ENCODE assay signal across 27 cellular contexts in genomic region chr17:65856865-65857264, GRCh38.
A peak's percentile ranks its signal among the peaks of the same experiment; 100 is the strongest.
DNase-seq lines count a peak whose midpoint lies in the region; ATAC-seq and TF ChIP-seq lines count a peak whose summit lies in the region.
"Had no signal": no experiment of that assay in that cellular context is flagged by ENCODE, and none has a peak within 500 bp of the region (broad histone marks: within the 10 kb centered on the region; RNA-seq: fewer than 3 reads in every experiment).

No MANE protein-coding gene starts in this region.

- in situ Hi-C loops in GM23248 (cut with MboI): no loop called here

- H3K27me3 ChIP-seq in GM23248 (replicated peaks; ENCODE audit: insufficient read depth): no peaks in the 10 kb centered on the region
- no peaks in the 10 kb centered on the region for H3K27me3 ChIP-seq in stomach
- H3K27me3 ChIP-seq: pancreas, right atrium auricular region had no signal

- ATAC-seq in SK-N-SH treated with all-trans-retinoic acid at 6 μM for 48 hours (peak; percentile 69), HG02852 (IDR thresholded peaks at IDR 0.05; ENCODE audit: unreplicated experiment) (no peak)
- ATAC-seq: GM12878; pancreas; stimulated activated memory B cell treated with anti-CD40 and anti-IgM and Interleukin-4, amounts not matched to agents 10 μg/mL and 1 μg/mL and 100 μg/mL, for 72 hours had no signal

- H3F3A ChIP-seq in GM23248 (ENCODE audit: insufficient read depth): no peaks in the 10 kb centered on the region

- H3K9me3 ChIP-seq in GM23248 (ENCODE audit: low read depth) (no peaks in the 10 kb centered on the region), stomach (no peaks in the 10 kb centered on the region)
- H3K9me3 ChIP-seq: HAP-1, pancreas, right atrium auricular region, thoracic aorta had no signal

- H2AFZ ChIP-seq in GM23248: no peak overlapping the region

- intact Hi-C loops in stomach (cut with DNase I; ENCODE audit: low total_unique reads): no loop called here

- H3K9ac ChIP-seq in GM23248: no peak overlapping the region

- TF ChIP-seq POLR2A in stomach (IDR thresholded peaks at IDR 0.05): no peak

- H3K4me3 ChIP-seq in GM23248 (no peak overlapping the region), fibroblast of pulmonary artery (replicated peaks; ENCODE audit: low read depth, low read length) (no peak overlapping the region), stomach (no peak overlapping the region)
- H3K4me3 ChIP-seq: GM12878, HAP-1, pancreas, right atrium auricular region, thoracic aorta had no signal

- H3K36me3 ChIP-seq in GM23248 (ENCODE audit: low read depth) (no peaks in the 10 kb centered on the region), stomach (no peaks in the 10 kb centered on the region)
- H3K36me3 ChIP-seq: HAP-1, pancreas, right atrium auricular region, thoracic aorta had no signal

- no peaks in the 10 kb centered on the region for H3K9me2 ChIP-seq in GM23248 (ENCODE audit: insufficient read depth)

- no peak for TF ChIP-seq EP300 in stomach (IDR thresholded peaks at IDR 0.05)

- no peak for TF ChIP-seq CTCF in fibroblast of pulmonary artery (IDR thresholded peaks at IDR 0.05; ENCODE audit: low read length, missing control alignments)
- no peak for TF ChIP-seq CTCF in stomach (IDR thresholded peaks at IDR 0.05)

- H3K27ac ChIP-seq in GM23248 (no peak overlapping the region), stomach (no peak overlapping the region)
- H3K27ac ChIP-seq: pancreas, right atrium auricular region, thoracic aorta had no signal

- H3K4me1 ChIP-seq in GM23248 (ENCODE audit: insufficient read depth) (peaks cover 8% of the 10 kb centered on the region; the same call in 1 of the 2 replicates), stomach (no peaks in the 10 kb centered on the region)
- H3K4me1 ChIP-seq: HAP-1, pancreas, right atrium auricular region had no signal

- no peaks in the 10 kb centered on the region for H4K20me1 ChIP-seq in GM23248 (ENCODE audit: insufficient read depth)

- H3K79me2 ChIP-seq in GM23248 (ENCODE audit: insufficient read depth): no peaks in the 10 kb centered on the region

- H3K4me2 ChIP-seq in GM23248 (ENCODE audit: unreplicated experiment): no peak overlapping the region

- DNase-seq in GM23248 (peak; percentile 53), fibroblast of pulmonary artery (ENCODE audit: low read depth) (peak; percentile 17), GF-D8 (lab: John Stamatoyannopoulos, UW) (no peak), stomach (no peak), NCI-H1092 treated with DMSO at 0.1 percent for 48 hours (lab: John Stamatoyannopoulos, UW) (no peak)
- DNase-seq: activated CD4-positive, alpha-beta T cell treated with anti-CD3 and anti-CD28 coated beads, Interleukin-2, amount 50 U/mL, for 48 hours; activated effector memory CD4-positive, alpha-beta T cell treated with Interleukin-2 at 50 U/mL for 16 hours; activated naive CD8-positive, alpha-beta T cell treated with anti-CD3 and anti-CD28 coated beads, Interleukin-2, amount 10 ng/mL, durations not matched to agents 7 days and 5 days; AML-193; effector CD8-positive, alpha-beta T cell; erythroblast; islet precursor cell; NCI-H1105 treated with DMSO at 0.1 percent for 48 hours; NCI-H2081 treated with DMSO at 0.1 percent for 48 hours; NCI-H446; nephron progenitor cell; OCI-M1; pancreas; SHP77 treated with DMSO at 0.1 percent for 48 hours; stimulated activated CD4-positive, alpha-beta T cell treated with anti-CD3 and anti-CD28 coated beads, Interleukin-4, amount 100 ng/mL, for 1 hour had no signal

- 55 to 65% methylated on average over 2 of the region's 2 CpGs for WGBS in GM23248 (ENCODE audit: low coverage in 1 of 2, low lambda C conversion rate in 2 of 2, missing lambda C conversion rate in 2 of 2), 2 experiments
- WGBS in stomach, 5 donors: 66 to 77% (median 69%) methylated on average over 2 of the region's 2 CpGs

TF ChIP-seq in SK-N-SH treated with all-trans-retinoic acid at 6 μM for 48 hours, 23 proteins besides CTCF, POLR2A, EP300 and RAD21:
- TF ChIP-seq ZNF8 (CRISPR knock-in tag; IDR thresholded peaks at IDR 0.05) (no peak), ESRRG (CRISPR knock-in tag; IDR thresholded peaks at IDR 0.05) (no peak), SNAI2 (CRISPR knock-in tag; IDR thresholded peaks at IDR 0.05) (no peak), POU6F1 (CRISPR knock-in tag; IDR thresholded peaks at IDR 0.05; ENCODE audit: borderline replicate concordance, low read depth) (no peak), GLIS3 (CRISPR knock-in tag; IDR thresholded peaks at IDR 0.05) (no peak), TSHZ2 (CRISPR knock-in tag; IDR thresholded peaks at IDR 0.05) (no peak), TOX (CRISPR knock-in tag; IDR thresholded peaks at IDR 0.05; ENCODE audit: borderline replicate concordance) (no peak), ZFP3 (CRISPR knock-in tag; IDR thresholded peaks at IDR 0.05) (no peak), CSDC2 (CRISPR knock-in tag; IDR thresholded peaks at IDR 0.05) (no peak), PPARA (CRISPR knock-in tag; IDR thresholded peaks at IDR 0.05; ENCODE audit: borderline replicate concordance) (no peak), ZC3H10 (CRISPR knock-in tag; IDR thresholded peaks at IDR 0.05) (no peak), CREB5 (CRISPR knock-in tag; IDR thresholded peaks at IDR 0.05; ENCODE audit: low read depth) (no peak), CSRNP3 (CRISPR knock-in tag; IDR thresholded peaks at IDR 0.05) (no peak), ZNF565 (CRISPR knock-in tag; conservative IDR thresholded peaks at IDR 0.05; ENCODE audit: low read depth) (no peak), ISL1 (CRISPR knock-in tag; IDR thresholded peaks at IDR 0.05) (no peak)

Comparison
In these comparisons a context has a peak if more than half of its experiments do, and no peak if none do; other contexts are left out.
1. DNase-seq: peak in GM23248 (single experiment) and fibroblast of pulmonary artery (single experiment); none in GF-D8 (single experiment), stomach (single experiment) and NCI-H1092 treated with DMSO at 0.1 percent for 48 hours (single experiment).